ENCODE assay signal across 7 cellular contexts in genomic region chr19:2613507-2614295, GRCh38.
DNase-seq lines count a peak whose midpoint lies in the region; ATAC-seq, FAIRE-seq and TF ChIP-seq lines count a peak whose summit lies in the region.

No MANE protein-coding gene starts in this region.

- peak; percentile 21 for TF ChIP-seq POLR2A in GM15510 (IDR thresholded peaks at IDR 0.05; ENCODE audit: borderline replicate concordance, extremely low read depth, insufficient read length)
- TF ChIP-seq POLR2A in Peyer's patch (IDR thresholded peaks at IDR 0.05) = no peak
- no peak for TF ChIP-seq POLR2A in H54 (IDR thresholded peaks at IDR 0.05; ENCODE audit: low read depth, low read length)

- H3K4me3 ChIP-seq in Peyer's patch (no peak overlapping the region), right cardiac atrium (ENCODE audit: low read length) (no peak overlapping the region)

- H3K9me3 ChIP-seq in Peyer's patch (peaks cover 0 to 2% (median 0%) of the 10 kb centered on the region in 4 donors), right cardiac atrium (ENCODE audit: control insufficient read depth, low read length) (no peaks in the 10 kb centered on the region)

- WGBS in right cardiac atrium = 21% methylated on average over 28 of the region's 28 CpGs

- H3K4me1 ChIP-seq in Peyer's patch (peaks cover 0 to 46% (median 10%) of the 10 kb centered on the region in 4 donors), right cardiac atrium (ENCODE audit: control insufficient read depth, insufficient read depth, low read length) (no peaks in the 10 kb centered on the region)

- peak; percentile 17 to 22 for ATAC-seq in right cardiac atrium

- H3K36me3 ChIP-seq in Peyer's patch = no peaks in the 10 kb centered on the region

- peak; percentile 50 to 89 (median 78) for TF ChIP-seq CTCF in Peyer's patch (IDR thresholded peaks at IDR 0.05)

- intact Hi-C loops in right cardiac atrium (cut with DNase I) = loop anchor here in 2 of 4 donors (5.0 kb wide), 2 partner anchors 36 to 141 kb away; no protein-coding TSS in a partner anchor

- DNase-seq in Peyer's patch (peak in 2 of 3 donors; percentile 59 to 73), right cardiac atrium (peak in 2 of 3 donors; percentile 74 to 82), H54 (ENCODE audit: insufficient read length, low spot score) (no peak), NCI-H1092 (lab: John Stamatoyannopoulos, UW) (no peak)
- DNase-seq in activated naive CD4-positive, alpha-beta T cell treated with anti-CD3 and anti-CD28 coated beads, Interleukin-2, amount 50 U/mL, for 16 hours = peak; percentile 65
- DNase-seq in stimulated activated CD4-positive, alpha-beta T cell treated with anti-CD3 and anti-CD28 coated beads, Interleukin-2, amount 100 ng/mL, for 4 hours (ENCODE audit: low read depth) = peak; percentile 50

- no peaks in the 10 kb centered on the region for H3K27me3 ChIP-seq in Peyer's patch
- H3K27me3 ChIP-seq in right cardiac atrium (ENCODE audit: control insufficient read depth, insufficient read depth) = no peaks in the 10 kb centered on the region

- no peak for FAIRE-seq in H54 (lab: Jason Lieb, UNC)

- H3K27ac ChIP-seq in Peyer's patch = peak overlapping the region in 1 of 4 donors; percentile 60
- no peak overlapping the region for H3K27ac ChIP-seq in right cardiac atrium (ENCODE audit: low read length)

Comparison
In these comparisons a context has a peak if more than half of its experiments do, and no peak if none do; other contexts are left out.
1. DNase-seq: peak in Peyer's patch (2 of 3), activated naive CD4-positive, alpha-beta T cell treated with anti-CD3 and anti-CD28 coated beads, Interleukin-2, amount 50 U/mL, for 16 hours (single experiment), right cardiac atrium (2 of 3) and stimulated activated CD4-positive, alpha-beta T cell treated with anti-CD3 and anti-CD28 coated beads, Interleukin-2, amount 100 ng/mL, for 4 hours (single experiment); none in H54 (single experiment) and NCI-H1092 (single experiment).